ENCODE assay signal across 9 cellular contexts in the genomic region with DNA sequence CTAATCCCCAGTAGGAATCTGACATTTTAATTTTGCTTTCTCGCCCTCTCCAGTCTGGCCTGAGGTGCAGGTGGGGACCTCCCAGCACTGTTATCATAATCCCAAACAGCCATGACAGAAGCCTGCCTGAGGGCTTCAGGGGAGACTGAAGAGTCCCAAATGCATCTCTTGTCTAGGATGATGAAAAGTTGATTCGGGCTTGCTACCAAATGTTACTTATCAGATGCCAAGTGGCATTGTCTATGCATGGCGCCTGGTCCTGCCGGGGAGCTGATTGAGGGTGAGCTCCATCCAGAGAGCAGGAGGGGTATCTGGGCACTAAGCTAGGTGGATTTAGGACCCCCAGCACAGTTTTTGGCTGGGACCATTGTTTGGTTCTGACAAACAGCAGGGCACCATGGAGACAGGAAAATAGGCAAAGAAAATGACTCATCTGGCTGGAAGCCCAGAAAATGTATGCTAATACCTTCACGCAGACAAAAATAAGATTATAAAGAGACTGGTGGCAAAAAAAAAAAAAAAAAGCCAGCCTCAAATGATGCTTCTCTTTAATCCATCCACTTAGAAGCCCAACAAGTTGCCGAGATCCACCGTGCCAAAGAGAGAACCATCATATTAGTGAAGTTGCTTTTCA.
DNase-seq lines count a peak whose midpoint lies in the region; ATAC-seq and TF ChIP-seq lines count a peak whose summit lies in the region.
"Had no signal": no experiment of that assay in that cellular context is flagged by ENCODE, and none has a peak within 500 bp of the region (broad histone marks: within the 10 kb centered on the region; RNA-seq: fewer than 3 reads in every experiment).

No MANE protein-coding gene starts in this region.

- H3K9me2 ChIP-seq in GM23248 (ENCODE audit: insufficient read depth): no peaks in the 10 kb centered on the region

- H4K20me1 ChIP-seq in GM23248 (ENCODE audit: insufficient read depth): no peaks in the 10 kb centered on the region

- 62 to 65% methylated on average over 7 of the region's 7 CpGs for WGBS in GM23248 (ENCODE audit: low coverage in 1 of 2, low lambda C conversion rate in 2 of 2, missing lambda C conversion rate in 2 of 2), 2 experiments

- H3K36me3 ChIP-seq in GM23248 (ENCODE audit: low read depth): no peaks in the 10 kb centered on the region

- H3K4me3 ChIP-seq in GM23248: no peak overlapping the region

- no peak overlapping the region for H2AFZ ChIP-seq in GM23248

- peaks cover 24% of the 10 kb centered on the region for H3F3A ChIP-seq in GM23248 (ENCODE audit: insufficient read depth)

- peaks cover 28% of the 10 kb centered on the region; the same call in 1 of the 2 replicates for H3K27me3 ChIP-seq in GM23248 (replicated peaks; ENCODE audit: insufficient read depth)

- in situ Hi-C loops in GM23248 (cut with MboI): loop anchor here (10.0 kb wide), 2 partner anchors 514 to 634 kb away; a partner anchor contains a TSS

- H3K9me3 ChIP-seq in GM23248 (ENCODE audit: low read depth): no peaks in the 10 kb centered on the region

- DNase-seq in GM23248: peak; percentile 92
- peak; percentile 97 for DNase-seq in NCI-H345 treated with DMSO at 0.1 percent for 48 hours (lab: John Stamatoyannopoulos, UW; ENCODE audit: unreplicated experiment)
- peak; percentile 95 to 97 for DNase-seq in dermis microvascular lymphatic vessel endothelial cell (ENCODE audit: low read depth in 2 of 2)
- peak; percentile 39 for DNase-seq in pons (ENCODE audit: low spot score)
- DNase-seq in GM20000 (ENCODE audit: low spot score): no peak

- no peak for ATAC-seq in HG02610 (IDR thresholded peaks at IDR 0.05; ENCODE audit: unreplicated experiment)
- no peak for ATAC-seq in GM21619 (IDR thresholded peaks at IDR 0.05; ENCODE audit: unreplicated experiment)
- no peak for ATAC-seq in HG03442 (IDR thresholded peaks at IDR 0.05; ENCODE audit: unreplicated experiment)
- ATAC-seq: activated T-helper 17 cell treated with anti-CD3 and anti-CD28 coated beads, Interleukin-2, amount 50 U/mL, for 72 hours had no signal

- no peak overlapping the region for H3K9ac ChIP-seq in GM23248

- no peaks in the 10 kb centered on the region for H3K79me2 ChIP-seq in GM23248 (ENCODE audit: insufficient read depth)

- H3K27ac ChIP-seq in GM23248: no peak overlapping the region

- H3K4me2 ChIP-seq in GM23248 (ENCODE audit: unreplicated experiment): no peak overlapping the region

- no peak for TF ChIP-seq CTCF in GM20000 (IDR thresholded peaks at IDR 0.05; ENCODE audit: extremely low read depth, missing control alignments)

- H3K4me1 ChIP-seq in GM23248 (ENCODE audit: insufficient read depth): peaks cover 35% of the 10 kb centered on the region
